ENCODE assay signal across 26 cellular contexts in genomic region chr3:141743305-141743704, GRCh38. TPM values are rescaled to one million over a fixed set of nuclear protein-coding genes. Genes with fewer than 3 reads are reported as not detected.
"Had no signal": no experiment of that assay in that cellular context is flagged by ENCODE, and none has a peak within 500 bp of the region (broad histone marks: within the 10 kb centered on the region; RNA-seq: fewer than 3 reads in every experiment).

No MANE protein-coding gene starts in this region.

- ATAC-seq: heart right ventricle; mucosa of descending colon; right cardiac atrium; stimulated activated naive CD8-positive, alpha-beta T cell treated with anti-CD3 and anti-CD28 coated beads, Interleukin-15, amount 100 ng/mL, for 72 hours; WTC11 had no signal

- H3K27ac ChIP-seq: heart right ventricle, left ventricle myocardium inferior, neural progenitor cell, prostate gland had no signal

- H3K27ac Mint-ChIP-seq: activated CD4-positive, alpha-beta memory T cell treated with anti-CD3 and anti-CD28 coated beads, Interleukin-2, amount 10 ng/mL, durations not matched to agents 7 days and 5 days; activated naive CD8-positive, alpha-beta T cell treated with anti-CD3 and anti-CD28 coated beads, Interleukin-2, amount 10 ng/mL, durations not matched to agents 7 days and 5 days; neural progenitor cell had no signal

- H3K9me3 Mint-ChIP-seq: activated CD4-positive, alpha-beta memory T cell treated with anti-CD3 and anti-CD28 coated beads, Interleukin-2, amount 10 ng/mL, durations not matched to agents 7 days and 5 days; activated naive CD8-positive, alpha-beta T cell treated with anti-CD3 and anti-CD28 coated beads, Interleukin-2, amount 10 ng/mL, durations not matched to agents 7 days and 5 days; immature natural killer cell; naive B cell; neural progenitor cell; stimulated activated naive CD8-positive, alpha-beta T cell treated with anti-CD3 and anti-CD28 coated beads, Interleukin-15, amount 100 ng/mL, for 72 hours; WTC11 had no signal

- H3K4me3 Mint-ChIP-seq: activated CD4-positive, alpha-beta memory T cell treated with anti-CD3 and anti-CD28 coated beads, Interleukin-2, amount 10 ng/mL, durations not matched to agents 7 days and 5 days; activated naive CD8-positive, alpha-beta T cell treated with anti-CD3 and anti-CD28 coated beads, Interleukin-2, amount 10 ng/mL, durations not matched to agents 7 days and 5 days; neural progenitor cell; stimulated activated naive CD8-positive, alpha-beta T cell treated with anti-CD3 and anti-CD28 coated beads, Interleukin-15, amount 100 ng/mL, for 72 hours; WTC11 had no signal

- H3K27me3 Mint-ChIP-seq: activated CD4-positive, alpha-beta memory T cell treated with anti-CD3 and anti-CD28 coated beads, Interleukin-2, amount 10 ng/mL, durations not matched to agents 7 days and 5 days; activated naive CD8-positive, alpha-beta T cell treated with anti-CD3 and anti-CD28 coated beads, Interleukin-2, amount 10 ng/mL, durations not matched to agents 7 days and 5 days; naive B cell; stimulated activated naive CD8-positive, alpha-beta T cell treated with anti-CD3 and anti-CD28 coated beads, Interleukin-15, amount 100 ng/mL, for 72 hours had no signal

- H3K27me3 ChIP-seq: dorsolateral prefrontal cortex, heart right ventricle, neural progenitor cell had no signal

- H3K9me3 ChIP-seq: heart right ventricle, left ventricle myocardium inferior, mucosa of descending colon, prostate gland had no signal

- H3K4me3 ChIP-seq: heart right ventricle, left ventricle myocardium inferior, mucosa of descending colon, neural progenitor cell, prostate gland had no signal

- H3K9ac ChIP-seq: neural progenitor cell had no signal

- H3K4me2 ChIP-seq: neural progenitor cell had no signal

- H3K36me3 ChIP-seq: prostate gland had no signal

- H3K4me1 ChIP-seq: prostate gland had no signal

- DNase-seq: activated CD4-positive, alpha-beta memory T cell treated with anti-CD3 and anti-CD28 coated beads, Interleukin-2, amount 10 ng/mL, durations not matched to agents 7 days and 5 days; activated CD4-positive, alpha-beta T cell treated with anti-CD3 and anti-CD28 coated beads for 48 hours; activated gamma-delta T cell; activated naive CD8-positive, alpha-beta T cell treated with anti-CD3 and anti-CD28 coated beads, Interleukin-2, amount 10 ng/mL, durations not matched to agents 7 days and 5 days; amygdala; dorsolateral prefrontal cortex; heart right ventricle; immature natural killer cell; kidney glomerular epithelial cell; left ventricle myocardium inferior; mammary epithelial cell; mucosa of descending colon; naive B cell; right cardiac atrium; small intestine; stimulated activated CD4-positive, alpha-beta T cell treated with anti-CD3 and anti-CD28 coated beads, Interleukin-15, amount 100 ng/mL, for 24 hours; stimulated activated CD4-positive, alpha-beta T cell treated with anti-CD3 and anti-CD28 coated beads, Interleukin-2, amount 100 ng/mL, for 48 hours; stimulated activated naive CD8-positive, alpha-beta T cell treated with anti-CD3 and anti-CD28 coated beads, Interleukin-15, amount 100 ng/mL, for 72 hours; SW 1271; T-helper 2 cell; trophoblast cell had no signal

- H2AFZ ChIP-seq: neural progenitor cell had no signal

RNA-seq across cellular contexts. Expression of gene GRK7, which starts 19.9 kb away (rescaled TPM):
- total RNA-seq: activated CD4-positive, alpha-beta memory T cell treated with anti-CD3 and anti-CD28 coated beads, Interleukin-2, amount 10 ng/mL, durations not matched to agents 7 days and 5 days; activated naive CD8-positive, alpha-beta T cell treated with anti-CD3 and anti-CD28 coated beads, Interleukin-2, amount 10 ng/mL, durations not matched to agents 7 days and 5 days; epithelial cell of proximal tubule; left ventricle myocardium inferior; mucosa of descending colon; osteoblast; right cardiac atrium; WTC11 had no signal
- polyA plus RNA-seq: mammary epithelial cell, right cardiac atrium, small intestine had no signal
